Comparison of ENCODE assay signal across 10 cellular contexts in genomic region chr17:57370051-57370581, GRCh38.
A peak's percentile ranks its signal among the peaks of the same experiment; 100 is the strongest.
DNase-seq lines count a peak whose midpoint lies in the region; ATAC-seq lines count a peak whose summit lies in the region.
"Had no signal": no experiment of that assay in that cellular context is flagged by ENCODE, and none has a peak within 500 bp of the region (broad histone marks: within the 10 kb centered on the region; RNA-seq: fewer than 3 reads in every experiment).

No MANE protein-coding gene starts in this region.

- no peak overlapping the region for H3K4ac ChIP-seq in trophoblast cell (ENCODE audit: low read depth, low read length)

- no CpG with 5 or more reads among the region's 6 CpGs for WGBS in trophoblast cell (ENCODE audit: extremely low coverage, insufficient coverage, insufficient read length)

- no peaks in the 10 kb centered on the region for H3K27me3 ChIP-seq in trophoblast cell (ENCODE audit: insufficient read depth, low read length)
- H3K27me3 ChIP-seq in CD8-positive, alpha-beta memory T cell (ENCODE audit: insufficient read depth, low read length, poor library complexity, severe bottlenecking), result no peaks in the 10 kb centered on the region

- no peaks in the 10 kb centered on the region for H3K9me3 Mint-ChIP-seq in CD8-positive, alpha-beta memory T cell

- H3K4me2 ChIP-seq in trophoblast cell (ENCODE audit: low read length), result no peak overlapping the region

- peak overlapping the region; percentile 80 for H3K27ac ChIP-seq in trophoblast cell (ENCODE audit: low read depth, low read length)
- H3K27ac ChIP-seq in CD8-positive, alpha-beta memory T cell (ENCODE audit: low read depth, low read length), result no peak overlapping the region
- H3K27ac ChIP-seq: HL-60 had no signal

- H4K12ac ChIP-seq in trophoblast cell (ENCODE audit: low read depth, low read length), result no peak overlapping the region

- H3K9ac ChIP-seq in trophoblast cell (ENCODE audit: low read length), result no peak overlapping the region

- H3K79me2 ChIP-seq in trophoblast cell (ENCODE audit: control insufficient read depth, insufficient read depth, low read length, poor library complexity), result peaks cover 2% of the 10 kb centered on the region

- peak overlapping the region in 2 of 8 donors; percentile 40 to 65 for H3K27ac Mint-ChIP-seq in CD8-positive, alpha-beta memory T cell

- H4K91ac ChIP-seq in trophoblast cell (ENCODE audit: low read depth, low read length), result no peak overlapping the region

- H3K18ac ChIP-seq in trophoblast cell (ENCODE audit: low read length), result no peak overlapping the region

- H2AFZ ChIP-seq in trophoblast cell (ENCODE audit: insufficient read depth, low read length, poor library complexity), result no peak overlapping the region

- H3K36me3 Mint-ChIP-seq in CD8-positive, alpha-beta memory T cell, result peaks cover 0 to 12% (median 8%) of the 10 kb centered on the region in 3 donors

- H4K8ac ChIP-seq in trophoblast cell (ENCODE audit: low read depth, low read length), result no peak overlapping the region

- peaks cover 1% of the 10 kb centered on the region for H3K79me1 ChIP-seq in trophoblast cell (ENCODE audit: low read length)

- ATAC-seq in GM19025 (IDR thresholded peaks at IDR 0.05; ENCODE audit: low read depth, unreplicated experiment), result peak; percentile 56
- ATAC-seq in HG03432 (IDR thresholded peaks at IDR 0.05; ENCODE audit: unreplicated experiment), result peak; percentile 61

- no peak overlapping the region for H3K23ac ChIP-seq in trophoblast cell (ENCODE audit: low read length)

- H2BK5ac ChIP-seq in trophoblast cell (ENCODE audit: low read depth, low read length, poor library complexity), result no peak overlapping the region

- no peak overlapping the region for H2BK12ac ChIP-seq in trophoblast cell (ENCODE audit: low read length)

- peak; percentile 75 for DNase-seq in dedifferentiated amniotic fluid mesenchymal stem cell (ENCODE audit: extremely low spot score)
- DNase-seq in trophoblast cell, result peak; percentile 68 to 95
- no peak for DNase-seq in NCI-H1092 treated with DMSO at 0.1 percent for 48 hours (lab: John Stamatoyannopoulos, UW)
- no peak for DNase-seq in stimulated activated naive CD4-positive, alpha-beta T cell (lab: John Stamatoyannopoulos, UW)
- DNase-seq in iPS-NIHi11 (ENCODE audit: low spot score), result no peak
- no peak for DNase-seq in CD8-positive, alpha-beta memory T cell
- DNase-seq: occipital lobe had no signal

- H3K4me3 ChIP-seq in trophoblast cell (ENCODE audit: low read depth, low read length), result no peak overlapping the region
- no peak overlapping the region for H3K4me3 ChIP-seq in CD8-positive, alpha-beta memory T cell (ENCODE audit: low read length)

- H3K36me3 ChIP-seq in trophoblast cell (ENCODE audit: control insufficient read depth in 1 of 2, insufficient read depth in 2 of 2, low read length in 2 of 2), result no peaks in the 10 kb centered on the region
- no peaks in the 10 kb centered on the region for H3K36me3 ChIP-seq in CD8-positive, alpha-beta memory T cell (ENCODE audit: insufficient read depth, low read length)

- POLR2A ChIA-PET in CD8-positive, alpha-beta memory T cell (lab: Charles Lee), result no interaction called here

- H2BK120ac ChIP-seq in trophoblast cell (ENCODE audit: insufficient read depth, low read length, poor library complexity), result no peak overlapping the region

- no peak overlapping the region for H2AK5ac ChIP-seq in trophoblast cell (ENCODE audit: low read length)

- no peaks in the 10 kb centered on the region for H3K27me3 Mint-ChIP-seq in CD8-positive, alpha-beta memory T cell

- CTCF ChIA-PET in CD8-positive, alpha-beta memory T cell (lab: Charles Lee), result no interaction called here

- H3K4me1 ChIP-seq in trophoblast cell (ENCODE audit: control insufficient read depth in 1 of 2, insufficient read depth in 2 of 2, low read length in 2 of 2), result peaks cover 19% of the 10 kb centered on the region in 2 experiments
- no peaks in the 10 kb centered on the region for H3K4me1 ChIP-seq in CD8-positive, alpha-beta memory T cell (ENCODE audit: insufficient read depth, low read length)

- H3K9me3 ChIP-seq in trophoblast cell (ENCODE audit: insufficient read depth, low read depth, low read length), result no peaks in the 10 kb centered on the region
- no peaks in the 10 kb centered on the region for H3K9me3 ChIP-seq in CD8-positive, alpha-beta memory T cell (ENCODE audit: low read length)

- no peak overlapping the region for H3K14ac ChIP-seq in trophoblast cell (ENCODE audit: low read length)

- no peak overlapping the region for H3K4me3 Mint-ChIP-seq in CD8-positive, alpha-beta memory T cell

- peaks cover 16 to 33% (median 25%) of the 10 kb centered on the region in 3 donors for H3K4me1 Mint-ChIP-seq in CD8-positive, alpha-beta memory T cell

Comparison
In these comparisons a context has a peak if more than half of its experiments do, and no peak if none do; other contexts are left out.
1. DNase-seq: peak in dedifferentiated amniotic fluid mesenchymal stem cell (single experiment) and trophoblast cell (2 of 2); none in NCI-H1092 treated with DMSO at 0.1 percent for 48 hours (single experiment), stimulated activated naive CD4-positive, alpha-beta T cell (0 of 6), iPS-NIHi11 (single experiment) and CD8-positive, alpha-beta memory T cell (0 of 5).